ENCODE assay signal across 9 cellular contexts in the genomic region with DNA sequence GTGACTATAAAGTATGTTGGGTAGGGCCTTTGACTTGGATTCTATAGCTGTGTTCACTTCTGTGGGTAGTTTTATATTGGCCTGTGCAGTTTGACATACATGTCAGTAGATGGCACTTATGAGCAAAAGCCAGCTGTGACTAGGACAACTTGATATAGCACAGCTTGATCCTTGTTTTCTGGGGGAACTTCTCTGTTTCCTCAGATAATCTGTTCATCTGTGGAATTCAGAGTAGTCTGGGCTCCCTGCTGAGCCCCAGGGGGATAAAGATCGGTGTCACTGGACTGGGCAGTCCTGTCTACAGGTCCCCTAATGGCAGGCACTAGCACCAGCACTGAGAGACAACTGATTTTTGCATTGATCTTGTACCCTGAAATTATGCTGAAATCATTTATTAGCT. TPM values are rescaled to one million over a fixed set of nuclear protein-coding genes. Genes with fewer than 3 reads are reported as not detected.
A peak's percentile ranks its signal among the peaks of the same experiment; 100 is the strongest.
DNase-seq lines count a peak whose midpoint lies in the region; ATAC-seq, FAIRE-seq and TF ChIP-seq lines count a peak whose summit lies in the region.
"Had no signal": no experiment of that assay in that cellular context is flagged by ENCODE, and none has a peak within 500 bp of the region (broad histone marks: within the 10 kb centered on the region; RNA-seq: fewer than 3 reads in every experiment).

No MANE protein-coding gene starts in this region.

- H3K36me3 ChIP-seq in small intestine (ENCODE audit: control insufficient read depth in 2 of 2, insufficient read depth in 2 of 2, low read length in 2 of 2): no peaks in the 10 kb centered on the region
- H3K36me3 ChIP-seq: thoracic aorta had no signal

- no peaks in the 10 kb centered on the region for H3K9me3 ChIP-seq in small intestine (ENCODE audit: control insufficient read depth, low read depth)

- no peak overlapping the region for H3K27ac Mint-ChIP-seq in naive thymus-derived CD8-positive, alpha-beta T cell
- H3K27ac Mint-ChIP-seq in activated naive CD8-positive, alpha-beta T cell treated with anti-CD3 and anti-CD28 coated beads, Interleukin-2, amount 50 U/mL, for 24 hours: no peak overlapping the region

- DNase-seq in AG10803 (ENCODE audit: low read depth): peak; percentile 20
- peak; percentile 9 for DNase-seq in HPDE6-E6E7 (ENCODE audit: extremely low spot score)
- peak; percentile 4 to 43 for DNase-seq in SHP77 (lab: John Stamatoyannopoulos, UW)
- DNase-seq in foreskin fibroblast: peak; percentile 0 to 8
- DNase-seq in small intestine: peak; percentile 64
- no peak for DNase-seq in naive thymus-derived CD8-positive, alpha-beta T cell
- DNase-seq in activated naive CD8-positive, alpha-beta T cell treated with anti-CD3 and anti-CD28 coated beads, Interleukin-2, amount 50 U/mL, for 24 hours: no peak

- H3K27ac ChIP-seq in small intestine (ENCODE audit: low read depth in 1 of 2, low read length in 1 of 2): no peak overlapping the region
- H3K27ac ChIP-seq: thoracic aorta had no signal

- H3K4me1 ChIP-seq in small intestine (ENCODE audit: control insufficient read depth in 2 of 2, insufficient read depth in 1 of 2, low read depth in 1 of 2, low read length in 1 of 2): no peaks in the 10 kb centered on the region

- H3K27me3 ChIP-seq in small intestine (ENCODE audit: control insufficient read depth in 2 of 2, insufficient read depth in 2 of 2, low read length in 2 of 2): no peaks in the 10 kb centered on the region

- peaks cover 0 to 11% (median 0%) of the 10 kb centered on the region in 5 donors for H3K27me3 Mint-ChIP-seq in naive thymus-derived CD8-positive, alpha-beta T cell
- H3K27me3 Mint-ChIP-seq in activated naive CD8-positive, alpha-beta T cell treated with anti-CD3 and anti-CD28 coated beads, Interleukin-2, amount 50 U/mL, for 24 hours: peaks cover 2% of the 10 kb centered on the region

- ATAC-seq in GM18868 (IDR thresholded peaks at IDR 0.05; ENCODE audit: unreplicated experiment): peak; percentile 89
- no peak for ATAC-seq in naive thymus-derived CD8-positive, alpha-beta T cell
- ATAC-seq in activated naive CD8-positive, alpha-beta T cell treated with anti-CD3 and anti-CD28 coated beads, Interleukin-2, amount 50 U/mL, for 24 hours: no peak

- WGBS in small intestine, 3 donors: 3 to 17% (median 8%) methylated on average over 1 of the region's 1 CpG

- no peak for FAIRE-seq in small intestine (lab: Jason Lieb, UNC)

- no peak overlapping the region for H3K4me3 Mint-ChIP-seq in naive thymus-derived CD8-positive, alpha-beta T cell
- H3K4me3 Mint-ChIP-seq in activated naive CD8-positive, alpha-beta T cell treated with anti-CD3 and anti-CD28 coated beads, Interleukin-2, amount 50 U/mL, for 24 hours: no peak overlapping the region

- peak; percentile 48 for TF ChIP-seq CTCF in AG10803 (conservative IDR thresholded peaks at IDR 0.05; ENCODE audit: low read length)
- peak; percentile 52 for TF ChIP-seq CTCF in foreskin fibroblast (IDR thresholded peaks at IDR 0.05; ENCODE audit: low read depth, low read length)

- H3K4me1 Mint-ChIP-seq in naive thymus-derived CD8-positive, alpha-beta T cell: no peaks in the 10 kb centered on the region
- no peaks in the 10 kb centered on the region for H3K4me1 Mint-ChIP-seq in activated naive CD8-positive, alpha-beta T cell treated with anti-CD3 and anti-CD28 coated beads, Interleukin-2, amount 50 U/mL, for 24 hours

- H3K9me3 Mint-ChIP-seq in naive thymus-derived CD8-positive, alpha-beta T cell: peaks cover 0 to 20% (median 0%) of the 10 kb centered on the region in 9 donors
- H3K9me3 Mint-ChIP-seq in activated naive CD8-positive, alpha-beta T cell treated with anti-CD3 and anti-CD28 coated beads, Interleukin-2, amount 50 U/mL, for 24 hours: peaks cover 4% of the 10 kb centered on the region

- H3K36me3 Mint-ChIP-seq in naive thymus-derived CD8-positive, alpha-beta T cell: peaks cover 0 to 2% (median 0%) of the 10 kb centered on the region in 3 donors
- no peaks in the 10 kb centered on the region for H3K36me3 Mint-ChIP-seq in activated naive CD8-positive, alpha-beta T cell treated with anti-CD3 and anti-CD28 coated beads, Interleukin-2, amount 50 U/mL, for 24 hours (ENCODE audit: low read depth)

- POLR2A ChIA-PET in naive thymus-derived CD8-positive, alpha-beta T cell (lab: Charles Lee): no interaction called here

- H3K4me3 ChIP-seq in AG10803 (ENCODE audit: low read length) (no peak overlapping the region), foreskin fibroblast (ENCODE audit: low read depth in 1 of 2, low read length in 2 of 2) (no peak overlapping the region), small intestine (ENCODE audit: low read depth in 1 of 2, low read length in 2 of 2) (no peak overlapping the region)
- H3K4me3 ChIP-seq: thoracic aorta had no signal

RNA-seq across cellular contexts. Expression of a gene that starts 25.4 kb away (rescaled TPM):
- 100 to 1,000 TPM in 2 of 3 donors, 10 to 100 TPM in 1; 14.7 to 424 (median 201) TPM for polyA plus RNA-seq in small intestine
- total RNA-seq in naive thymus-derived CD8-positive, alpha-beta T cell: not detected
- polyA plus RNA-seq in naive thymus-derived CD8-positive, alpha-beta T cell: not detected

Comparison
In these comparisons a context has a peak if more than half of its experiments do, and no peak if none do; other contexts are left out.
1. DNase-seq: peak in AG10803 (single experiment), HPDE6-E6E7 (single experiment), SHP77 (2 of 2), foreskin fibroblast (2 of 2) and small intestine (single experiment); none in naive thymus-derived CD8-positive, alpha-beta T cell (0 of 10) and activated naive CD8-positive, alpha-beta T cell treated with anti-CD3 and anti-CD28 coated beads, Interleukin-2, amount 50 U/mL, for 24 hours (single experiment).
2. RNA of a gene that starts 25.4 kb away (polyA plus RNA-seq): 14.7 to 424 TPM in small intestine; not detected in naive thymus-derived CD8-positive, alpha-beta T cell; every median in the first group is over 10 times any median in the second.